In the genomic region with DNA sequence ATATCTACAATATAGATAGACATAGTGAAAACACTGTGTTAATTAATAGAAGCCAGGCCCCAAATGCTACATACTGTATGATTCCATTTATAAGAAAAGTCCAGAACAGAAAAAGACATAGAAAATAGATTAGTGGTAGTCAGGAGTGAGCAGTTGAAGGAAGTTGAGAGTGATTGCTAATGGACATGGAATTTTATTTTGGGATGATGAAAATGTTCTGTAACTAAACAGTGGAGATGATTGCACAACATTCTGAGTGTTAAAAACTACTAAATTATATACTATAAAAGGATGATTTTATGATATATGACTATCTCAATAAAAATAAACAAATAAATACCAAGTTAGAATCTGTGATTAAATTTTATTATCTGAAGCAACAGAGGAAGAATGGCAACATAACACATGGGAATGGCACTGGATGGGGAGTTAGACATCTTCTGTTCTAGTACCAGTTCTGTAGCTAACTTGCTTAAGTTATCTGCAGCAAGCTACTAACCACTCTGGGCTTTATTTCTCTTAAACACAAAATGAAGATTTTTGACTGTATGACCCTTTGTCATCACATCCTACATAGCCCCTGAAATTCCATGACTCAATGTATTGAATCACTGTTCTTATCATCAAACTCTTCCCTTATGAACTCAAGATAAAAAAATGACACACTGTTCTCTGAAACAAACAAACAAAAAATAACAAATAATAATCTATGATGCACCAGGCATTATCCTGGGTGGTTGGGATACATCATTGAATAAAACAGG, we compare ENCODE assay signal across 1 cellular context.
TF ChIP-seq lines count a peak whose summit lies in the region.

No MANE protein-coding gene starts in this region.

TF ChIP-seq in endothelial cell of umbilical vein, 7 proteins besides CTCF, POLR2A, EP300 and RAD21:
- TF ChIP-seq POLR2AphosphoS5 (IDR thresholded peaks at IDR 0.05; ENCODE audit: insufficient read depth, low read depth, low read length) (no peak), MYC (IDR thresholded peaks at IDR 0.05; ENCODE audit: low read depth, low read length) (no peak), GATA2 (IDR thresholded peaks at IDR 0.05; ENCODE audit: insufficient read depth, insufficient read length, low read depth, low read length) (peak; percentile 87), FOS (IDR thresholded peaks at IDR 0.05; ENCODE audit: borderline replicate concordance, insufficient read depth, low read length) (peak; percentile 82), EZH2 (IDR thresholded peaks at IDR 0.05; ENCODE audit: borderline replicate concordance, low read depth, low read length, severe bottlenecking) (no peak), JUN (IDR thresholded peaks at IDR 0.05; ENCODE audit: borderline replicate concordance, insufficient read depth, insufficient read length, low read depth) (peak; percentile 27)
- TF ChIP-seq, protein P1, sequence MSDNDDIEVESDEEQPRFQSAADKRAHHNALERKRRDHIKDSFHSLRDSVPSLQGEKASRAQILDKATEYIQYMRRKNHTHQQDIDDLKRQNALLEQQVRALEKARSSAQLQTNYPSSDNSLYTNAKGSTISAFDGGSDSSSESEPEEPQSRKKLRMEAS (IDR thresholded peaks at IDR 0.05; ENCODE audit: insufficient read depth, insufficient read length): no peak
